In the genomic region with DNA sequence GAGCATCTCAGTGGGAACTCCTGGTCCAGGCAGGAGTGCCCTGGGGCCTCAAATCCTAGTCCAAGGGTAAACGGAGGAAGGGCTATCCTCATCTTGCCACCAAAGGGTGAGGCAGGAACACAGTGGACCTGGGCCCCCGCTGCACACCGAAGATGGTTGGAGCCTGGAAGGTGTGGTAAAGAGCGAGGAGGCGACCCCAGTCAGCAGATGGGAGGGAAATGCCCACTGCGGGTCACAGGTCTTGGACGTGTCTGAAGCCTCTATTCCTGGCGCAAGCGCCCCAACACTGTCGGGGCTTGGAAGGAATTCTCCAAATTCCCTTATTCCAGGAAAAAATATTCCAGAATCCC, we compare ENCODE assay signal across 8 cellular contexts. TPM values are rescaled to one million over a fixed set of nuclear protein-coding genes. Genes with fewer than 3 reads are reported as not detected.
DNase-seq lines count a peak whose midpoint lies in the region; ATAC-seq, FAIRE-seq and TF ChIP-seq lines count a peak whose summit lies in the region.

No MANE protein-coding gene starts in this region.

- no peaks in the 10 kb centered on the region for H3K36me3 Mint-ChIP-seq in nephron (ENCODE audit: low read depth)

- intact Hi-C loops in OCI-LY7 (cut with micrococcal nuclease; ENCODE audit: unreplicated experiment) (no loop called here), endothelial cell of umbilical vein (cut with micrococcal nuclease) (loop anchor here (1.0 kb wide), 1 partner anchor 29 kb away; no protein-coding TSS in a partner anchor)

- H3K9ac ChIP-seq in endothelial cell of umbilical vein (replicated peaks; ENCODE audit: extremely low read depth, insufficient read depth, low read length), result peak overlapping the region; percentile 43

- TF ChIP-seq CTCF in BE2C (IDR thresholded peaks at IDR 0.05; ENCODE audit: low read depth, low read length), result no peak
- no peak for TF ChIP-seq CTCF in OCI-LY7 (conservative IDR thresholded peaks at IDR 0.05; ENCODE audit: low read length)
- TF ChIP-seq CTCF in endothelial cell of umbilical vein (IDR thresholded peaks at IDR 0.05; ENCODE audit: extremely low read depth in 1 of 2, insufficient read depth in 1 of 2, low read depth in 1 of 2, low read length in 2 of 2), result no peak
- no peak for TF ChIP-seq CTCF in nephron (IDR thresholded peaks at IDR 0.05; ENCODE audit: unreplicated experiment in 3 of 3)

- no peak for ATAC-seq in HG03280 (IDR thresholded peaks at IDR 0.05; ENCODE audit: unreplicated experiment)

- H3K4me3 Mint-ChIP-seq in nephron, result peak overlapping the region; percentile 86 to 89 (median 88)

- dilution Hi-C loops in endothelial cell of umbilical vein (cut with MboI; ENCODE audit: extremely low pct_ligation_motif_present, low sequenced_read_pairs), result no loop called here

- H3K4me3 ChIP-seq in BE2C (ENCODE audit: low read depth, low read length), result peak overlapping the region; percentile 51
- no peak overlapping the region for H3K4me3 ChIP-seq in OCI-LY7 (ENCODE audit: low read depth, low read length, poor library complexity, severe bottlenecking)
- peak overlapping the region; percentile 63 to 78 (median 64) for H3K4me3 ChIP-seq in endothelial cell of umbilical vein (replicated peaks in 1 of 3; ENCODE audit: insufficient read depth in 1 of 3, low read depth in 1 of 3, low read length in 3 of 3)

- DNase-seq in BE2C (no peak), OCI-LY7 (ENCODE audit: low spot score) (no peak), endothelial cell of umbilical vein (ENCODE audit: low read depth, low spot score) (no peak), urothelium cell line (ENCODE audit: low spot score) (no peak), C1 segment of cervical spinal cord (lab: John Stamatoyannopoulos, UW) (no peak), NCI-H146 treated with DMSO at 0.1 percent for 48 hours (lab: John Stamatoyannopoulos, UW; ENCODE audit: unreplicated experiment) (no peak)

- H3K4me1 ChIP-seq in BE2C (no peaks in the 10 kb centered on the region), OCI-LY7 (ENCODE audit: insufficient read depth, low read length, poor library complexity, severe bottlenecking) (no peaks in the 10 kb centered on the region), endothelial cell of umbilical vein (ENCODE audit: control insufficient read depth, extremely low read depth, insufficient read depth, low read length) (peaks cover 16% of the 10 kb centered on the region)

- no peaks in the 10 kb centered on the region for H3K9me1 ChIP-seq in endothelial cell of umbilical vein (replicated peaks; ENCODE audit: control insufficient read depth, extremely low read depth, insufficient read depth, low read length)

- H4K20me1 ChIP-seq in OCI-LY7 (ENCODE audit: insufficient read depth, low read length) (no peaks in the 10 kb centered on the region), endothelial cell of umbilical vein (replicated peaks; ENCODE audit: control insufficient read depth, extremely low read depth, insufficient read depth, low read length) (no peaks in the 10 kb centered on the region)

- H3K36me3 ChIP-seq in BE2C, result no peaks in the 10 kb centered on the region
- H3K36me3 ChIP-seq in OCI-LY7 (ENCODE audit: insufficient read depth, low read length), result no peaks in the 10 kb centered on the region
- H3K36me3 ChIP-seq in endothelial cell of umbilical vein (ENCODE audit: control insufficient read depth in 2 of 2, extremely low read depth in 1 of 2, insufficient read depth in 2 of 2, low read length in 2 of 2), result no peaks in the 10 kb centered on the region

- CTCF ChIA-PET in OCI-LY7 (lab: Charles Lee; ENCODE audit: unreplicated experiment), result no interaction called here
- CTCF ChIA-PET in endothelial cell of umbilical vein (lab: Charles Lee), result no interaction called here

- no peaks in the 10 kb centered on the region for H3K9me3 Mint-ChIP-seq in nephron

- BruUV-seq in OCI-LY7 (replicated peaks; lab: Mats Ljungman, UMichigan) (no TSS peak), endothelial cell of umbilical vein (replicated peaks; lab: Mats Ljungman, UMichigan) (no TSS peak)

- no peak for TF ChIP-seq POLR2A in endothelial cell of umbilical vein (IDR thresholded peaks at IDR 0.05; ENCODE audit: low read depth, low read length)

- H3K4me2 ChIP-seq in OCI-LY7 (ENCODE audit: low read length) (peak overlapping the region; percentile 48; the same call in 1 of the 2 replicates), endothelial cell of umbilical vein (ENCODE audit: insufficient read depth, low read length) (peak overlapping the region; percentile 32)

- H3K4me1 Mint-ChIP-seq in nephron, result peaks cover 23% of the 10 kb centered on the region

- H3K79me2 ChIP-seq in OCI-LY7 (ENCODE audit: insufficient read depth, low read depth, low read length), result no peaks in the 10 kb centered on the region
- no peaks in the 10 kb centered on the region for H3K79me2 ChIP-seq in endothelial cell of umbilical vein (ENCODE audit: control insufficient read depth, insufficient read depth, low read length)

- no peak for FAIRE-seq in endothelial cell of umbilical vein (lab: Jason Lieb, UNC)
- no peak for FAIRE-seq in urothelium cell line (lab: Jason Lieb, UNC)

- POLR2A ChIA-PET in OCI-LY7 (lab: Charles Lee) (no interaction called here), endothelial cell of umbilical vein (lab: Charles Lee) (no interaction called here)

- no peak overlapping the region for H3K27ac ChIP-seq in OCI-LY7 (ENCODE audit: low read depth, low read length, poor library complexity, severe bottlenecking)
- H3K27ac ChIP-seq in endothelial cell of umbilical vein (ENCODE audit: insufficient read depth, low read depth, low read length), result no peak overlapping the region

- H3K27me3 ChIP-seq in BE2C (no peaks in the 10 kb centered on the region), endothelial cell of umbilical vein (ENCODE audit: control insufficient read depth in 2 of 2, insufficient read depth in 2 of 2, low read length in 2 of 2) (no peaks in the 10 kb centered on the region)

- peak overlapping the region in 2 of 3 experiments; percentile 69 to 71 for H3K27ac Mint-ChIP-seq in nephron

- H3K9me3 ChIP-seq in BE2C (no peaks in the 10 kb centered on the region), OCI-LY7 (ENCODE audit: low read length) (no peaks in the 10 kb centered on the region), endothelial cell of umbilical vein (replicated peaks; ENCODE audit: control insufficient read depth, insufficient read depth, low read length) (no peaks in the 10 kb centered on the region)

- no peaks in the 10 kb centered on the region for H3K9me2 ChIP-seq in OCI-LY7 (ENCODE audit: insufficient read depth, low read length)

- H3K27me3 Mint-ChIP-seq in nephron (ENCODE audit: low read depth), result peaks cover 5% of the 10 kb centered on the region

- no peak overlapping the region for H2AFZ ChIP-seq in OCI-LY7 (ENCODE audit: low read length)
- H2AFZ ChIP-seq in endothelial cell of umbilical vein (ENCODE audit: low read depth, low read length), result peak overlapping the region; percentile 84

TF ChIP-seq in endothelial cell of umbilical vein, 7 proteins besides CTCF, POLR2A, EP300 and RAD21:
- no peak for TF ChIP-seq POLR2AphosphoS5 (IDR thresholded peaks at IDR 0.05; ENCODE audit: insufficient read depth, low read depth, low read length)
- TF ChIP-seq, protein P1, sequence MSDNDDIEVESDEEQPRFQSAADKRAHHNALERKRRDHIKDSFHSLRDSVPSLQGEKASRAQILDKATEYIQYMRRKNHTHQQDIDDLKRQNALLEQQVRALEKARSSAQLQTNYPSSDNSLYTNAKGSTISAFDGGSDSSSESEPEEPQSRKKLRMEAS (IDR thresholded peaks at IDR 0.05; ENCODE audit: insufficient read depth, insufficient read length), result no peak
- TF ChIP-seq GATA2 (IDR thresholded peaks at IDR 0.05; ENCODE audit: insufficient read depth, insufficient read length, low read depth, low read length), result no peak
- TF ChIP-seq FOS (IDR thresholded peaks at IDR 0.05; ENCODE audit: borderline replicate concordance, insufficient read depth, low read length), result no peak
- TF ChIP-seq JUN (IDR thresholded peaks at IDR 0.05; ENCODE audit: borderline replicate concordance, insufficient read depth, insufficient read length, low read depth), result no peak
- TF ChIP-seq MYC (IDR thresholded peaks at IDR 0.05; ENCODE audit: low read depth, low read length), result no peak
- TF ChIP-seq EZH2 (IDR thresholded peaks at IDR 0.05; ENCODE audit: borderline replicate concordance, low read depth, low read length, severe bottlenecking), result no peak

RNA-seq across cellular contexts. Expression of a gene that starts 38.5 kb away (rescaled TPM):
- not detected for polyA plus RNA-seq in BE2C (2012; ENCODE audit: insufficient read depth, insufficient read length, low read depth)
- total RNA-seq in OCI-LY7 (2014; rRNA removed; shearing (Covaris generic)), result 0.09 TPM in 1 of 2 replicates, not detected in the other
- not detected in 2 replicates for total RNA-seq in OCI-LY7 (2022)
- total RNA-seq in endothelial cell of umbilical vein, result 6.5 and 9.4 TPM in 2 replicates
- 2.5 and 3.5 TPM in 2 replicates for polyA plus RNA-seq in endothelial cell of umbilical vein
- 4.4 and 5.7 TPM in 2 replicates for polyA plus RNA-seq in endothelial cell of umbilical vein (2011; cell fraction: cytosol; rRNA removed)
- polyA plus RNA-seq in endothelial cell of umbilical vein (2011; cell fraction: nucleus; rRNA removed), result 6.6 and 7.3 TPM in 2 replicates
- polyA plus RNA-seq in endothelial cell of umbilical vein (2012), result 4.6 and 6.1 TPM in 2 replicates
- polyA minus RNA-seq in endothelial cell of umbilical vein, result 5.2 and 8.2 TPM in 2 replicates
- 6.8 TPM for polyA minus RNA-seq in endothelial cell of umbilical vein (2011; cell fraction: cytosol; rRNA and poly(A)+ RNA removed)
- 0.72 and 1.8 TPM in 2 replicates for polyA minus RNA-seq in endothelial cell of umbilical vein (2011; cell fraction: nucleus; rRNA and poly(A)+ RNA removed)
